Comparison of ENCODE assay signal across 12 cellular contexts in the genomic region with DNA sequence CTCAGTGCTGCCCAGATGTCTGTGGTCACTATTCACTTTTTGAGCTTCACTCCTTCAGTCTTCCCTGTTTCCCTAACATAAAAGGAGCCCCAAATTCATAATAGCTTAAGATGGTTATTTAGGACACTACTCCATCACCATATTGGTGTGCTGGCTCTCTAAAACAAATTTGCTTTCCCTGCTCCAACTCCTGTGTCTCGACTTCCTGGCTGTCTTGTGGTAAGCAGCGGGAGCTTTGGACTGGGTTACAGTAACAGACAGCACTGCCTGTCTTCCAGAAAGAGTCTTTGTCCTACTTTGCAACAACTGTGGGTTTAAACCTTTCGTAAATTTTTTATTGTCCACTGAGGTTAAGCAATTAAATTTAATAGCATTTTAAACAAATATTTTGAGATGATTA.
"Had no signal": no experiment of that assay in that cellular context is flagged by ENCODE, and none has a peak within 500 bp of the region (broad histone marks: within the 10 kb centered on the region; RNA-seq: fewer than 3 reads in every experiment).

No MANE protein-coding gene starts in this region.

- H3K4me3 ChIP-seq: cardiac muscle cell, coronary artery, hepatocyte, ovary, testis had no signal

- H3K27me3 ChIP-seq: cardiac muscle cell, hepatocyte, ovary, testis had no signal

- ATAC-seq: left ventricle myocardium superior had no signal

- H3K27ac ChIP-seq: cardiac muscle cell, coronary artery, hepatocyte, ovary, testis had no signal

- H3K4me1 ChIP-seq: testis had no signal

- H3K36me3 ChIP-seq: cardiac muscle cell, ovary had no signal

- H3K9me3 ChIP-seq: testis had no signal

- DNase-seq: activated CD4-positive, alpha-beta memory T cell treated with anti-CD3 and anti-CD28 coated beads for 36 hours; activated naive CD4-positive, alpha-beta T cell; aorta; effector CD8-positive, alpha-beta T cell; left ventricle myocardium superior; ovary; stimulated activated CD4-positive, alpha-beta T cell treated with anti-CD3 and anti-CD28 coated beads, Interleukin-15, amount 100 ng/mL, for 24 hours; stimulated activated CD4-positive, alpha-beta T cell treated with anti-CD3 and anti-CD28 coated beads, Interleukin-4, amount 100 ng/mL, for 24 hours; testis had no signal
